In genomic region chr19:41449079-41449864, GRCh38 we compare ENCODE assay signal across 9 cellular contexts. TPM values are rescaled to one million over a fixed set of nuclear protein-coding genes. Genes with fewer than 3 reads are reported as not detected.
DNase-seq lines count a peak whose midpoint lies in the region; ATAC-seq, FAIRE-seq and TF ChIP-seq lines count a peak whose summit lies in the region.
"Had no signal": no experiment of that assay in that cellular context is flagged by ENCODE, and none has a peak within 500 bp of the region (broad histone marks: within the 10 kb centered on the region; RNA-seq: fewer than 3 reads in every experiment).

No MANE protein-coding gene starts in this region.

- peak overlapping the region; percentile 64 for H3K4me2 ChIP-seq in endothelial cell of umbilical vein (ENCODE audit: insufficient read depth, low read length)

- H3K27ac ChIP-seq in endothelial cell of umbilical vein (ENCODE audit: insufficient read depth, low read depth, low read length): no peak overlapping the region
- H3K27ac ChIP-seq: epithelial cell of prostate had no signal

- POLR2A ChIA-PET in endothelial cell of umbilical vein (lab: Charles Lee): interaction anchor here (1.9 to 2.0 kb wide), 2 partner anchors 10 to 82 kb away, joined by 6 to 8 read pairs; partner anchors contain the start of gene DMAC2

- peak overlapping the region; percentile 45 for H2AFZ ChIP-seq in endothelial cell of umbilical vein (ENCODE audit: low read depth, low read length)

- intact Hi-C loops in endothelial cell of umbilical vein (cut with micrococcal nuclease): loop anchor here (1.0 kb wide), 5 partner anchors 30 to 146 kb away; no protein-coding TSS in a partner anchor
- intact Hi-C loops in mucosa of descending colon (cut with DNase I, micrococcal nuclease): loop anchor here in 1 of 2 donors (5.0 kb wide), 1 partner anchor 123 kb away; no protein-coding TSS in a partner anchor

- no peaks in the 10 kb centered on the region for H4K20me1 ChIP-seq in endothelial cell of umbilical vein (replicated peaks; ENCODE audit: control insufficient read depth, extremely low read depth, insufficient read depth, low read length)

- FAIRE-seq in endothelial cell of umbilical vein (lab: Jason Lieb, UNC): peak; percentile 97

- no peaks in the 10 kb centered on the region for H3K9me1 ChIP-seq in endothelial cell of umbilical vein (replicated peaks; ENCODE audit: control insufficient read depth, extremely low read depth, insufficient read depth, low read length)

- no TSS peak for BruUV-seq in endothelial cell of umbilical vein (replicated peaks; lab: Mats Ljungman, UMichigan)

- no peaks in the 10 kb centered on the region for H3K36me3 ChIP-seq in NT2/D1 (ENCODE audit: insufficient read depth, insufficient read length, low read length)
- peaks cover under 1% of the 10 kb centered on the region in 2 experiments for H3K36me3 ChIP-seq in endothelial cell of umbilical vein (ENCODE audit: control insufficient read depth in 2 of 2, extremely low read depth in 1 of 2, insufficient read depth in 2 of 2, low read length in 2 of 2)
- H3K36me3 ChIP-seq in mucosa of descending colon (ENCODE audit: low read depth): no peaks in the 10 kb centered on the region

- H3K9me3 ChIP-seq in NT2/D1 (ENCODE audit: insufficient read depth, low read length) (no peaks in the 10 kb centered on the region), endothelial cell of umbilical vein (replicated peaks; ENCODE audit: control insufficient read depth, insufficient read depth, low read length) (no peaks in the 10 kb centered on the region), mucosa of descending colon (no peaks in the 10 kb centered on the region)

- DNase-seq in Caki2 (ENCODE audit: low read depth) (peak; percentile 70), NT2/D1 (ENCODE audit: low read depth, low spot score) (peak; percentile 32), endothelial cell of umbilical vein (ENCODE audit: low read depth, low spot score) (peak; percentile 84), mucosa of descending colon (peak; percentile 72 to 80 (median 77))
- DNase-seq in activated CD8-positive, alpha-beta memory T cell treated with anti-CD3 and anti-CD28 coated beads, Interleukin-2, amount 50 U/mL, for 24 hours (ENCODE audit: extremely low read depth): peak; percentile 19
- DNase-seq in stimulated activated CD8-positive, alpha-beta memory T cell treated with anti-CD3 and anti-CD28 coated beads, Interleukin-7, amount 100 ng/mL, for 1 hour (ENCODE audit: low read depth in 2 of 2): peak; percentile 45

- in situ Hi-C loops in Caki2 (cut with HindIII; ENCODE audit: low pct_unique_long_range_greater_than_20kb, low sequenced_read_pairs): no loop called here

- H3K79me2 ChIP-seq in endothelial cell of umbilical vein (ENCODE audit: control insufficient read depth, insufficient read depth, low read length): no peaks in the 10 kb centered on the region

- CTCF ChIA-PET in endothelial cell of umbilical vein (lab: Charles Lee): interaction anchor here (0.7 to 8.9 kb wide), 30 partner anchors 8 to 245 kb away, joined by 3 to 343 read pairs (median 6); partner anchors contain the start of gene DMAC2

- H3K27me3 ChIP-seq in NT2/D1 (ENCODE audit: insufficient read depth, insufficient read length): peaks cover 68% of the 10 kb centered on the region
- peaks cover 7% of the 10 kb centered on the region in 2 experiments for H3K27me3 ChIP-seq in endothelial cell of umbilical vein (ENCODE audit: control insufficient read depth in 2 of 2, insufficient read depth in 2 of 2, low read length in 2 of 2)

- ATAC-seq in HG02763 (IDR thresholded peaks at IDR 0.05; ENCODE audit: unreplicated experiment): peak; percentile 77
- peak; percentile 94 for ATAC-seq in mucosa of descending colon
- no peak for ATAC-seq in HG02840 (IDR thresholded peaks at IDR 0.05; ENCODE audit: low FRiP score, unreplicated experiment)

- TF ChIP-seq CTCF in endothelial cell of umbilical vein (IDR thresholded peaks at IDR 0.05; ENCODE audit: extremely low read depth in 1 of 2, insufficient read depth in 1 of 2, low read depth in 1 of 2, low read length in 2 of 2) (peak; percentile 85 to 95), mucosa of descending colon (IDR thresholded peaks at IDR 0.05) (peak; percentile 93)

- dilution Hi-C loops in endothelial cell of umbilical vein (cut with MboI; ENCODE audit: extremely low pct_ligation_motif_present, low sequenced_read_pairs): no loop called here

- peaks cover 3% of the 10 kb centered on the region for H3K4me1 ChIP-seq in NT2/D1 (ENCODE audit: insufficient read depth, insufficient read length)
- no peaks in the 10 kb centered on the region for H3K4me1 ChIP-seq in endothelial cell of umbilical vein (ENCODE audit: control insufficient read depth, extremely low read depth, insufficient read depth, low read length)
- no peaks in the 10 kb centered on the region for H3K4me1 ChIP-seq in mucosa of descending colon (ENCODE audit: low read depth)

- TF ChIP-seq POLR2A in endothelial cell of umbilical vein (IDR thresholded peaks at IDR 0.05; ENCODE audit: low read depth, low read length): no peak

- no peak overlapping the region for H3K9ac ChIP-seq in NT2/D1 (ENCODE audit: insufficient read length, low read depth)
- H3K9ac ChIP-seq in endothelial cell of umbilical vein (replicated peaks; ENCODE audit: extremely low read depth, insufficient read depth, low read length): no peak overlapping the region

- H3K4me3 ChIP-seq in NT2/D1 (ENCODE audit: insufficient read length, low read depth): peak overlapping the region; percentile 15
- peak overlapping the region in 2 of 3 experiments; percentile 10 to 30 for H3K4me3 ChIP-seq in endothelial cell of umbilical vein (replicated peaks in 1 of 3; ENCODE audit: insufficient read depth in 1 of 3, low read depth in 1 of 3, low read length in 3 of 3)
- H3K4me3 ChIP-seq in mucosa of descending colon: no peak overlapping the region

RNA-seq across cellular contexts. Expression of gene ERICH4, which starts 6.3 kb away (rescaled TPM):
- total RNA-seq in Caki2 (2014; rRNA removed; shearing (Covaris generic); ENCODE audit: low replicate concordance): not detected in 2 replicates
- total RNA-seq in endothelial cell of umbilical vein: not detected in 2 replicates
- not detected in 2 replicates for polyA plus RNA-seq in endothelial cell of umbilical vein
- polyA plus RNA-seq in endothelial cell of umbilical vein (2011; cell fraction: cytosol; rRNA removed): not detected in 2 replicates
- polyA plus RNA-seq in endothelial cell of umbilical vein (2011; cell fraction: nucleus; rRNA removed): not detected in 2 replicates
- polyA plus RNA-seq in endothelial cell of umbilical vein (2012): not detected in 2 replicates
- not detected in 2 replicates for polyA minus RNA-seq in endothelial cell of umbilical vein
- not detected for polyA minus RNA-seq in endothelial cell of umbilical vein (2011; cell fraction: cytosol; rRNA and poly(A)+ RNA removed)
- polyA minus RNA-seq in endothelial cell of umbilical vein (2011; cell fraction: nucleus; rRNA and poly(A)+ RNA removed): not detected in 2 replicates
- total RNA-seq in mucosa of descending colon: not detected

RNA-seq across cellular contexts. Expression of gene DMAC2, which starts 9.6 kb away (rescaled TPM):
- 68.5 and 79.9 TPM in 2 replicates for total RNA-seq in Caki2 (2014; rRNA removed; shearing (Covaris generic); ENCODE audit: low replicate concordance)
- total RNA-seq in endothelial cell of umbilical vein (63.2 and 65.4 TPM in 2 replicates), mucosa of descending colon (10 to 100 TPM; 38.9 to 61.0 (median 47.5) TPM)
- polyA plus RNA-seq in endothelial cell of umbilical vein: 124 and 137 TPM in 2 replicates
- polyA plus RNA-seq in endothelial cell of umbilical vein (2011; cell fraction: cytosol; rRNA removed): 110 and 114 TPM in 2 replicates
- 48.6 and 56.2 TPM in 2 replicates for polyA plus RNA-seq in endothelial cell of umbilical vein (2011; cell fraction: nucleus; rRNA removed)
- polyA plus RNA-seq in endothelial cell of umbilical vein (2012): 68.5 and 73.4 TPM in 2 replicates
- polyA minus RNA-seq in endothelial cell of umbilical vein: 63.9 and 76.2 TPM in 2 replicates
- 22.8 TPM for polyA minus RNA-seq in endothelial cell of umbilical vein (2011; cell fraction: cytosol; rRNA and poly(A)+ RNA removed)
- 14.6 and 16.3 TPM in 2 replicates for polyA minus RNA-seq in endothelial cell of umbilical vein (2011; cell fraction: nucleus; rRNA and poly(A)+ RNA removed)

RNA-seq across cellular contexts. Expression of gene B3GNT8, which starts 22.1 kb away (rescaled TPM):
- total RNA-seq in Caki2 (2014; rRNA removed; shearing (Covaris generic); ENCODE audit: low replicate concordance): 0.41 TPM in 1 of 2 replicates, not detected in the other
- total RNA-seq in endothelial cell of umbilical vein: 6.5 and 7.6 TPM in 2 replicates
- 3.6 and 4.1 TPM in 2 replicates for polyA plus RNA-seq in endothelial cell of umbilical vein
- polyA plus RNA-seq in endothelial cell of umbilical vein (2011; cell fraction: cytosol; rRNA removed): 1.7 and 1.9 TPM in 2 replicates
- polyA plus RNA-seq in endothelial cell of umbilical vein (2011; cell fraction: nucleus; rRNA removed): 0.61 and 1.1 TPM in 2 replicates
- polyA plus RNA-seq in endothelial cell of umbilical vein (2012): 4.0 and 4.3 TPM in 2 replicates
- polyA minus RNA-seq in endothelial cell of umbilical vein: 0.70 and 1.8 TPM in 2 replicates
- polyA minus RNA-seq in endothelial cell of umbilical vein (2011; cell fraction: cytosol; rRNA and poly(A)+ RNA removed): not detected
- polyA minus RNA-seq in endothelial cell of umbilical vein (2011; cell fraction: nucleus; rRNA and poly(A)+ RNA removed): 1.3 and 1.5 TPM in 2 replicates
- 10 to 100 TPM; 28.8 to 69.4 (median 34.3) TPM for total RNA-seq in mucosa of descending colon

RNA-seq across cellular contexts. Expression of gene BCKDHA, which starts 51.7 kb away (rescaled TPM):
- 121 and 196 TPM in 2 replicates for total RNA-seq in Caki2 (2014; rRNA removed; shearing (Covaris generic); ENCODE audit: low replicate concordance)
- total RNA-seq in endothelial cell of umbilical vein (12.9 and 16.5 TPM in 2 replicates), mucosa of descending colon (10 to 100 TPM; 16.6 to 22.5 (median 17.3) TPM)
- polyA plus RNA-seq in endothelial cell of umbilical vein: 50.4 and 63.6 TPM in 2 replicates
- polyA plus RNA-seq in endothelial cell of umbilical vein (2011; cell fraction: cytosol; rRNA removed): 24.8 and 32.7 TPM in 2 replicates
- polyA plus RNA-seq in endothelial cell of umbilical vein (2011; cell fraction: nucleus; rRNA removed): 20.3 and 25.9 TPM in 2 replicates
- 10.6 and 29.3 TPM in 2 replicates for polyA plus RNA-seq in endothelial cell of umbilical vein (2012)
- polyA minus RNA-seq in endothelial cell of umbilical vein: 17.0 and 19.4 TPM in 2 replicates
- polyA minus RNA-seq in endothelial cell of umbilical vein (2011; cell fraction: cytosol; rRNA and poly(A)+ RNA removed): 32.4 TPM
- polyA minus RNA-seq in endothelial cell of umbilical vein (2011; cell fraction: nucleus; rRNA and poly(A)+ RNA removed): 11.6 and 23.5 TPM in 2 replicates

RNA-seq across cellular contexts. Expression of gene EXOSC5, which starts 52.1 kb away (rescaled TPM):
- 78.5 and 97.8 TPM in 2 replicates for total RNA-seq in Caki2 (2014; rRNA removed; shearing (Covaris generic); ENCODE audit: low replicate concordance)
- 13.8 and 14.0 TPM in 2 replicates for total RNA-seq in endothelial cell of umbilical vein
- 20.9 and 24.0 TPM in 2 replicates for polyA plus RNA-seq in endothelial cell of umbilical vein
- 20.1 and 23.0 TPM in 2 replicates for polyA plus RNA-seq in endothelial cell of umbilical vein (2011; cell fraction: cytosol; rRNA removed)
- polyA plus RNA-seq in endothelial cell of umbilical vein (2011; cell fraction: nucleus; rRNA removed): 9.1 and 9.4 TPM in 2 replicates
- polyA plus RNA-seq in endothelial cell of umbilical vein (2012): 16.0 and 19.5 TPM in 2 replicates
- 3.8 and 5.5 TPM in 2 replicates for polyA minus RNA-seq in endothelial cell of umbilical vein
- 19.0 TPM for polyA minus RNA-seq in endothelial cell of umbilical vein (2011; cell fraction: cytosol; rRNA and poly(A)+ RNA removed)
- polyA minus RNA-seq in endothelial cell of umbilical vein (2011; cell fraction: nucleus; rRNA and poly(A)+ RNA removed): 3.1 and 3.6 TPM in 2 replicates
- total RNA-seq in mucosa of descending colon: 10 to 100 TPM; 12.5 to 16.4 (median 13.3) TPM

Comparison
In these comparisons a context has a peak if more than half of its experiments do, and no peak if none do; other contexts are left out.
1. DNase-seq: peak in every context shown above with its lines; median percentile 84 in endothelial cell of umbilical vein; 77 in mucosa of descending colon; 70 in Caki2; 45 in stimulated activated CD8-positive, alpha-beta memory T cell treated with anti-CD3 and anti-CD28 coated beads, Interleukin-7, amount 100 ng/mL, for 1 hour; 32 in NT2/D1; 19 in activated CD8-positive, alpha-beta memory T cell treated with anti-CD3 and anti-CD28 coated beads, Interleukin-2, amount 50 U/mL, for 24 hours.